In the genomic region with DNA sequence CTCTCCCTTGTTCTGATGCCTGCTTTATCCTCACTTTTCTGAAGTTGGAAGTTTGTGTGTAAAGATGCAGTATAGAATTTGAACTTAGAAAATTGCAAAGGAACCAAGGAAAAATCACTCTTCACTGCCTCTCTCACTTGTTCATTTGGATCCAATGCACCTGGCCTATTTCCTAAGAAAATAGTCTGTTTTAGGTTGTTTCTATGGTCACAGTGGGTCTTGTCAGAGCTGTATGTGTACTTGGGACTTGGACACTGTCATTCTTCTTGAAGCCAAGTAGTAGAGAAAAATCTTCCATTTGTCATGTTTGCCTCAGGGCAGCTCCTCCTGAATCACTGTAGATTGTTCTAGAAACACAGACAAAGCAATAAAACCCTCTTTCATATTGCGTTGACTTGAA, we compare ENCODE assay signal across 14 cellular contexts.
DNase-seq lines count a peak whose midpoint lies in the region; TF ChIP-seq lines count a peak whose summit lies in the region.
"Had no signal": no experiment of that assay in that cellular context is flagged by ENCODE, and none has a peak within 500 bp of the region (broad histone marks: within the 10 kb centered on the region; RNA-seq: fewer than 3 reads in every experiment).

No MANE protein-coding gene starts in this region.

- no peaks in the 10 kb centered on the region for H3K79me2 ChIP-seq in ACC112 (ENCODE audit: control insufficient read depth, insufficient read depth, low read length, unreplicated experiment)
- no peaks in the 10 kb centered on the region for H3K79me2 ChIP-seq in SK-N-SH (ENCODE audit: insufficient read depth)
- no peaks in the 10 kb centered on the region for H3K79me2 ChIP-seq in trophoblast cell (ENCODE audit: control insufficient read depth, insufficient read depth, low read length, poor library complexity)

- POLR2A ChIA-PET in SK-N-SH (lab: Yijun Ruan, JAX) = no interaction called here

- peak overlapping the region; percentile 97 for H2AFZ ChIP-seq in ACC112 (ENCODE audit: low read length, unreplicated experiment)
- peak overlapping the region; percentile 69 for H2AFZ ChIP-seq in SK-N-SH (ENCODE audit: low read depth)
- no peak overlapping the region for H2AFZ ChIP-seq in trophoblast cell (ENCODE audit: insufficient read depth, low read length, poor library complexity)

- H3K18ac ChIP-seq in trophoblast cell (ENCODE audit: low read length) = no peak overlapping the region

- no peak for TF ChIP-seq CTCF in SK-N-SH (IDR thresholded peaks at IDR 0.05)

- H3K9ac ChIP-seq in SK-N-SH = no peak overlapping the region
- no peak overlapping the region for H3K9ac ChIP-seq in trophoblast cell (ENCODE audit: low read length)

- TF ChIP-seq EP300 in SK-N-SH (IDR thresholded peaks at IDR 0.05; ENCODE audit: borderline replicate concordance in 1 of 2, low read depth in 1 of 2, low read length in 1 of 2) = no peak

- H3K36me3 ChIP-seq in ACC112 (ENCODE audit: insufficient read depth, low read length) = no peaks in the 10 kb centered on the region
- H3K36me3 ChIP-seq in SK-N-SH (replicated peaks in 1 of 2; ENCODE audit: control insufficient read depth in 1 of 2, insufficient read depth in 2 of 2, low read length in 1 of 2) = no peaks in the 10 kb centered on the region
- H3K36me3 ChIP-seq in trophoblast cell (ENCODE audit: control insufficient read depth in 1 of 2, insufficient read depth in 2 of 2, low read length in 2 of 2) = no peaks in the 10 kb centered on the region
- H3K36me3 ChIP-seq: colonic mucosa had no signal

- H3F3A ChIP-seq in SK-N-SH (replicated peaks; ENCODE audit: insufficient read depth) = no peaks in the 10 kb centered on the region

- peak overlapping the region; percentile 14; the same call in 1 of the 2 replicates for H3K27ac ChIP-seq in ACC112 (ENCODE audit: low read depth, low read length)
- H3K27ac ChIP-seq in SK-N-SH (ENCODE audit: low read depth in 2 of 2, low read length in 1 of 2) = peak overlapping the region; percentile 12 to 68; a peak in 3 of 4 replicates
- H3K27ac ChIP-seq in trophoblast cell (ENCODE audit: low read depth, low read length) = no peak overlapping the region
- H3K27ac ChIP-seq: colonic mucosa had no signal

- H3K9me3 ChIP-seq in SK-N-SH (no peaks in the 10 kb centered on the region), trophoblast cell (ENCODE audit: insufficient read depth, low read depth, low read length) (no peaks in the 10 kb centered on the region)
- H3K9me3 ChIP-seq: colonic mucosa had no signal

- no peak overlapping the region for H3K23ac ChIP-seq in trophoblast cell (ENCODE audit: low read length)

- no peak overlapping the region for H3K4ac ChIP-seq in trophoblast cell (ENCODE audit: low read depth, low read length)

- 100% methylated on average over 1 of the region's 1 CpG for WGBS in SK-N-SH (ENCODE audit: low lambda C conversion rate)
- WGBS in trophoblast cell (ENCODE audit: extremely low coverage, insufficient coverage, insufficient read length) = no CpG with 5 or more reads among the region's 1 CpG

- no peak overlapping the region for H3K4me3 ChIP-seq in ACC112 (ENCODE audit: low read depth, low read length)
- H3K4me3 ChIP-seq in SK-N-SH (ENCODE audit: low read depth in 2 of 2, low read length in 1 of 2) = no peak overlapping the region
- H3K4me3 ChIP-seq in trophoblast cell (ENCODE audit: low read depth, low read length) = no peak overlapping the region
- H3K4me3 ChIP-seq: colonic mucosa, skin epidermis had no signal

- H4K8ac ChIP-seq in trophoblast cell (ENCODE audit: low read depth, low read length) = peak overlapping the region; percentile 14

- no peak overlapping the region for H4K12ac ChIP-seq in trophoblast cell (ENCODE audit: low read depth, low read length)

- H3K4me2 ChIP-seq in SK-N-SH = peak overlapping the region; percentile 16; the same call in 1 of the 2 replicates
- no peak overlapping the region for H3K4me2 ChIP-seq in trophoblast cell (ENCODE audit: low read length)

- no peaks in the 10 kb centered on the region for H4K20me1 ChIP-seq in SK-N-SH (ENCODE audit: insufficient read depth)

- H3K4me1 ChIP-seq in ACC112 (ENCODE audit: control insufficient read depth, insufficient read depth, low read length, unreplicated experiment) (peaks cover 12% of the 10 kb centered on the region), SK-N-SH (ENCODE audit: control insufficient read depth in 1 of 2, insufficient read depth in 2 of 2, low read depth in 1 of 2, low read length in 1 of 2) (peaks cover 0 to 11% of the 10 kb centered on the region in 2 experiments; a peak in 1 of 4 replicates), trophoblast cell (ENCODE audit: control insufficient read depth in 1 of 2, insufficient read depth in 2 of 2, low read length in 2 of 2) (peaks cover 0 to 2% of the 10 kb centered on the region in 2 experiments)
- H3K4me1 ChIP-seq: colonic mucosa had no signal

- no peaks in the 10 kb centered on the region for H3K27me3 ChIP-seq in ACC112 (ENCODE audit: insufficient read depth, low read length)
- H3K27me3 ChIP-seq in SK-N-SH (ENCODE audit: insufficient read depth) = no peaks in the 10 kb centered on the region
- no peaks in the 10 kb centered on the region for H3K27me3 ChIP-seq in trophoblast cell (ENCODE audit: insufficient read depth, low read length)
- H3K27me3 ChIP-seq: colonic mucosa had no signal

- H2BK12ac ChIP-seq in trophoblast cell (ENCODE audit: low read length) = no peak overlapping the region

- H2BK5ac ChIP-seq in trophoblast cell (ENCODE audit: low read depth, low read length, poor library complexity) = no peak overlapping the region

- H2AK5ac ChIP-seq in trophoblast cell (ENCODE audit: low read length) = no peak overlapping the region

- H3K14ac ChIP-seq in trophoblast cell (ENCODE audit: low read length) = no peak overlapping the region

- CTCF ChIA-PET in SK-N-SH (lab: Yijun Ruan, JAX) = no interaction called here

- no peaks in the 10 kb centered on the region for H3K79me1 ChIP-seq in trophoblast cell (ENCODE audit: low read length)

- H3K9me2 ChIP-seq in SK-N-SH = no peaks in the 10 kb centered on the region

- no peak for TF ChIP-seq RAD21 in SK-N-SH (IDR thresholded peaks at IDR 0.05; ENCODE audit: low read length)

- H2BK120ac ChIP-seq in trophoblast cell (ENCODE audit: insufficient read depth, low read length, poor library complexity) = no peak overlapping the region

- DNase-seq in SK-N-SH (no peak), foreskin melanocyte (peak; percentile 43), trophoblast cell (peak; percentile 52 to 56), NCI-H1048 (lab: John Stamatoyannopoulos, UW) (no peak), iPS-NIHi7 (ENCODE audit: extremely low spot score) (no peak), SKM-1 treated with dmso at 0.1 percent for 144 hours (lab: John Stamatoyannopoulos, UW; ENCODE audit: unreplicated experiment) (no peak), GOT3 (lab: John Stamatoyannopoulos, UW) (no peak)
- DNase-seq: colonic mucosa; kidney glomerular epithelial cell; MV-4-11; NCI-H2171 treated with DMSO at 0.1 percent for 48 hours; NK-92 treated with Interleukin-12 subunit alpha and Interleukin-12 subunit beta, amount 100 ng/mL, for 24 hours had no signal

- H4K91ac ChIP-seq in trophoblast cell (ENCODE audit: low read depth, low read length) = no peak overlapping the region

TF ChIP-seq in SK-N-SH, 30 proteins besides CTCF, POLR2A, EP300 and RAD21 (continues in another document):
- TF ChIP-seq NFIC (IDR thresholded peaks at IDR 0.05; ENCODE audit: borderline replicate concordance) (no peak), MEF2A (IDR thresholded peaks at IDR 0.05; ENCODE audit: borderline replicate concordance, low read depth) (no peak), ELF1 (IDR thresholded peaks at IDR 0.05) (no peak), FOSL2 (IDR thresholded peaks at IDR 0.05; ENCODE audit: borderline replicate concordance, low read depth) (no peak), FOXM1 (IDR thresholded peaks at IDR 0.05; ENCODE audit: low read depth) (no peak), RXRA (IDR thresholded peaks at IDR 0.05; ENCODE audit: borderline replicate concordance, low read depth) (no peak), CHD2 (IDR thresholded peaks at IDR 0.05; ENCODE audit: low read length, partially characterized antibody) (no peak), RFX5 (IDR thresholded peaks at IDR 0.05; ENCODE audit: low read length) (no peak), SMC3 (IDR thresholded peaks at IDR 0.05; ENCODE audit: low read depth, low read length) (no peak)
- TF ChIP-seq, protein P1, sequence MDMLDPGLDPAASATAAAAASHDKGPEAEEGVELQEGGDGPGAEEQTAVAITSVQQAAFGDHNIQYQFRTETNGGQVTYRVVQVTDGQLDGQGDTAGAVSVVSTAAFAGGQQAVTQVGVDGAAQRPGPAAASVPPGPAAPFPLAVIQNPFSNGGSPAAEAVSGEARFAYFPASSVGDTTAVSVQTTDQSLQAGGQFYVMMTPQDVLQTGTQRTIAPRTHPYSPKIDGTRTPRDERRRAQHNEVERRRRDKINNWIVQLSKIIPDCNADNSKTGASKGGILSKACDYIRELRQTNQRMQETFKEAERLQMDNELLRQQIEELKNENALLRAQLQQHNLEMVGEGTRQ (IDR thresholded peaks at IDR 0.05; ENCODE audit: borderline replicate concordance, low read depth, low read length) = no peak
- TF ChIP-seq, protein P2, sequence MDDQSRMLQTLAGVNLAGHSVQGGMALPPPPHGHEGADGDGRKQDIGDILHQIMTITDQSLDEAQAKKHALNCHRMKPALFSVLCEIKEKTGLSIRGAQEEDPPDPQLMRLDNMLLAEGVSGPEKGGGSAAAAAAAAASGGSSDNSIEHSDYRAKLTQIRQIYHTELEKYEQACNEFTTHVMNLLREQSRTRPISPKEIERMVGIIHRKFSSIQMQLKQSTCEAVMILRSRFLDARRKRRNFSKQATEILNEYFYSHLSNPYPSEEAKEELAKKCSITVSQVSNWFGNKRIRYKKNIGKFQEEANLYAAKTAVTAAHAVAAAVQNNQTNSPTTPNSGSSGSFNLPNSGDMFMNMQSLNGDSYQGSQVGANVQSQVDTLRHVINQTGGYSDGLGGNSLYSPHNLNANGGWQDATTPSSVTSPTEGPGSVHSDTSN (IDR thresholded peaks at IDR 0.05) = no peak
- TF ChIP-seq, protein P3, sequence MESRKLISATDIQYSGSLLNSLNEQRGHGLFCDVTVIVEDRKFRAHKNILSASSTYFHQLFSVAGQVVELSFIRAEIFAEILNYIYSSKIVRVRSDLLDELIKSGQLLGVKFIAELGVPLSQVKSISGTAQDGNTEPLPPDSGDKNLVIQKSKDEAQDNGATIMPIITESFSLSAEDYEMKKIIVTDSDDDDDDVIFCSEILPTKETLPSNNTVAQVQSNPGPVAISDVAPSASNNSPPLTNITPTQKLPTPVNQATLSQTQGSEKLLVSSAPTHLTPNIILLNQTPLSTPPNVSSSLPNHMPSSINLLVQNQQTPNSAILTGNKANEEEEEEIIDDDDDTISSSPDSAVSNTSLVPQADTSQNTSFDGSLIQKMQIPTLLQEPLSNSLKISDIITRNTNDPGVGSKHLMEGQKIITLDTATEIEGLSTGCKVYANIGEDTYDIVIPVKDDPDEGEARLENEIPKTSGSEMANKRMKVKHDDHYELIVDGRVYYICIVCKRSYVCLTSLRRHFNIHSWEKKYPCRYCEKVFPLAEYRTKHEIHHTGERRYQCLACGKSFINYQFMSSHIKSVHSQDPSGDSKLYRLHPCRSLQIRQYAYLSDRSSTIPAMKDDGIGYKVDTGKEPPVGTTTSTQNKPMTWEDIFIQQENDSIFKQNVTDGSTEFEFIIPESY (IDR thresholded peaks at IDR 0.05; ENCODE audit: borderline replicate concordance, low read depth) = no peak

Comparison
In these comparisons a context has a peak if more than half of its experiments do, and no peak if none do; other contexts are left out.
1. DNase-seq: peak in foreskin melanocyte (single experiment) and trophoblast cell (2 of 2); none in SK-N-SH (single experiment), NCI-H1048 (single experiment), iPS-NIHi7 (single experiment), SKM-1 treated with dmso at 0.1 percent for 144 hours (single experiment) and GOT3 (single experiment).